ENCODE assay signal across 8 cellular contexts in the genomic region with DNA sequence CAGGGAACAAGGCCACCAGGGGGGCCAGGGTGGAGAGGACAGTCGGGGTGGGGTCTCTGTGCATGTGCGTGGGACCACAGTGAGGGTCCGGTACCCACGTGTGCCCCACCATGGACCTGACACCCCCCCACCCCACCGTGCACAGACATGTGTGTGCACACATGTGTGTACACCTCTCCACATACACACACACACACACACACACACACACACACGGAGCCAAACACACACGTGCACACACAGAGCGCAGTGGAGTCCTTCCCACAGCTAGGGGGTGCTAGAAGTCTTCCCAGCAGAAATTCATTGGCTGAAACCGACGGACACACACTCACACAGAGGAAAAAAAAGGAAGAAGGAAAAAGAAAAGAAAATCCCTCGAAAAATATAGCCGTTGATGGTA.
DNase-seq lines count a peak whose midpoint lies in the region; ATAC-seq lines count a peak whose summit lies in the region.

No MANE protein-coding gene starts in this region.

- H3K27me3 ChIP-seq in BLaER1: no peaks in the 10 kb centered on the region

- peak overlapping the region; percentile 22; the same call in 1 of the 2 replicates for H3K4me2 ChIP-seq in BLaER1

- peaks cover 63% of the 10 kb centered on the region for H3K4me1 ChIP-seq in BLaER1

- H3K4me3 ChIP-seq in BLaER1: no peak overlapping the region

- DNase-seq in NCI-H2029 treated with DMSO at 0.1 percent for 48 hours (lab: John Stamatoyannopoulos, UW): peak; percentile 51
- peak; percentile 38 for DNase-seq in T-helper 2 cell treated with Interferon-gamma antibody and Interleukin-4, amounts not matched to agents 5 μg/mL and 100 μg/mL, for 36 hours (ENCODE audit: low spot score)
- DNase-seq in cerebellar cortex (ENCODE audit: low spot score): peak; percentile 54
- peak; percentile 77 for DNase-seq in kidney tubule cell (ENCODE audit: low spot score)
- peak in 4 of 6 experiments; percentile 34 to 58 (median 43) for DNase-seq in stimulated activated naive CD4-positive, alpha-beta T cell (lab: John Stamatoyannopoulos, UW)
- no peak for DNase-seq in NK-92 (lab: John Stamatoyannopoulos, UW; ENCODE audit: unreplicated experiment)

- H3K9me3 ChIP-seq in BLaER1: no peaks in the 10 kb centered on the region

- H3K4me3 Mint-ChIP-seq in T-helper 2 cell treated with Interferon-gamma antibody and Interleukin-4, amounts not matched to agents 5 μg/mL and 100 μg/mL, for 36 hours: no peak overlapping the region

- no peaks in the 10 kb centered on the region for H3K36me3 Mint-ChIP-seq in T-helper 2 cell treated with Interferon-gamma antibody and Interleukin-4, amounts not matched to agents 5 μg/mL and 100 μg/mL, for 36 hours (ENCODE audit: low read depth)

- no peak overlapping the region for H3K27ac Mint-ChIP-seq in T-helper 2 cell treated with Interferon-gamma antibody and Interleukin-4, amounts not matched to agents 5 μg/mL and 100 μg/mL, for 36 hours

- no peak overlapping the region for H3K9ac ChIP-seq in BLaER1

- no peaks in the 10 kb centered on the region for H3K9me3 Mint-ChIP-seq in T-helper 2 cell treated with Interferon-gamma antibody and Interleukin-4, amounts not matched to agents 5 μg/mL and 100 μg/mL, for 36 hours

- H3K27me3 Mint-ChIP-seq in T-helper 2 cell treated with Interferon-gamma antibody and Interleukin-4, amounts not matched to agents 5 μg/mL and 100 μg/mL, for 36 hours (ENCODE audit: low read depth): no peaks in the 10 kb centered on the region

- H3K36me3 ChIP-seq in BLaER1: no peaks in the 10 kb centered on the region

- H3K4me1 Mint-ChIP-seq in T-helper 2 cell treated with Interferon-gamma antibody and Interleukin-4, amounts not matched to agents 5 μg/mL and 100 μg/mL, for 36 hours (ENCODE audit: low read depth): peaks cover 3% of the 10 kb centered on the region

- no peak overlapping the region for H3K27ac ChIP-seq in BLaER1

- peak; percentile 65 for ATAC-seq in GM19395 (IDR thresholded peaks at IDR 0.05; ENCODE audit: unreplicated experiment)

- no peaks in the 10 kb centered on the region for H4K20me1 ChIP-seq in BLaER1
